In the genomic region with DNA sequence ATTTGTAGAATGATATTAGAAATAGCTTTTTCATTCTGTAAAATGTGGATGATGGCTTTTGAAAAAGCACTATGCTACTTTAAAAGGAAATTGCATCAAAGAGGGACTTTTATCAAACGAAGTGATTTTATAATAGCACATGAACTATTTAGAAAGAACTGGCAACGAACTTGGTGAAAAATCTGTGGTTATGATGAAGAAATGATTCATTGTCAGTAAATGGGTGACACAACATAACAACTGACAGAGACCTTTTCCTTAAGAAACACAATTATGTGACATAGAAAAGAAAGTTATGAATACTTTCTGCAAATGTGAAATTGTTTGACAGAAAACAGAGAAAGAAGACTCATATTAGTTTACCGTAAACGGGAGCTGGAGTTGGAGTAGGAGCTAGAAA, we compare ENCODE assay signal across 26 cellular contexts.
"Had no signal": no experiment of that assay in that cellular context is flagged by ENCODE, and none has a peak within 500 bp of the region (broad histone marks: within the 10 kb centered on the region; RNA-seq: fewer than 3 reads in every experiment).

No MANE protein-coding gene starts in this region.

- H3K4me1 ChIP-seq: esophagus squamous epithelium, left lung, transverse colon had no signal

- DNase-seq: activated CD4-positive, alpha-beta T cell treated with anti-CD3 and anti-CD28 coated beads, Interleukin-2, amount 10 ng/mL, durations not matched to agents 7 days and 5 days; activated CD4-positive, CD25-positive, alpha-beta regulatory T cell; activated CD8-positive, alpha-beta T cell treated with anti-CD3 and anti-CD28 coated beads, Interleukin-2, amount 10 ng/mL, durations not matched to agents 7 days and 5 days; activated naive CD4-positive, alpha-beta T cell treated with anti-CD3 and anti-CD28 coated beads for 36 hours; activated naive CD8-positive, alpha-beta T cell treated with anti-CD3 and anti-CD28 coated beads, Interleukin-2, amount 10 ng/mL, durations not matched to agents 7 days and 5 days; activated T-cell treated with anti-CD3 and anti-CD28 coated beads, Interleukin-2, amount 50 U/mL, for 24 hours; amygdala; cerebellar nuclear complex; esophagus squamous epithelium; foreskin melanocyte; immature natural killer cell; kidney glomerular epithelial cell; left lung; naive thymus-derived CD4-positive, alpha-beta T cell; occipital lobe; stimulated activated CD4-positive, alpha-beta T cell treated with anti-CD3 and anti-CD28 coated beads, Interleukin-15, amount 100 ng/mL, for 24 hours; stimulated activated CD8-positive, alpha-beta memory T cell treated with anti-CD3 and anti-CD28 coated beads, Interleukin-4, amount 100 ng/mL, for 48 hours; stimulated activated naive B cell treated with anti-CD40 and anti-IgM and Interleukin-4, amounts not matched to agents 10 μg/mL and 1 μg/mL and 100 μg/mL, for 72 hours; T1000; transverse colon had no signal

- ATAC-seq: activated CD8-positive, alpha-beta T cell treated with anti-CD3 and anti-CD28 coated beads, Interleukin-2, amount 10 ng/mL, durations not matched to agents 7 days and 5 days; left lung; naive thymus-derived CD4-positive, alpha-beta T cell; sciatic nerve; stimulated activated naive B cell treated with anti-CD40 and anti-IgM and Interleukin-4, amounts not matched to agents 10 μg/mL and 1 μg/mL and 100 μg/mL, for 72 hours had no signal

- H3K27me3 ChIP-seq: esophagus squamous epithelium, left lung, transverse colon had no signal

- H3K4me1 Mint-ChIP-seq: immature natural killer cell had no signal

- H3K9me3 ChIP-seq: esophagus squamous epithelium, left lung, transverse colon had no signal

- H3K36me3 Mint-ChIP-seq: immature natural killer cell; stimulated activated naive B cell treated with anti-CD40 and anti-IgM and Interleukin-4, amounts not matched to agents 10 μg/mL and 1 μg/mL and 100 μg/mL, for 72 hours had no signal

- H3K27me3 Mint-ChIP-seq: activated CD4-positive, alpha-beta T cell treated with anti-CD3 and anti-CD28 coated beads, Interleukin-2, amount 10 ng/mL, durations not matched to agents 7 days and 5 days; activated naive CD8-positive, alpha-beta T cell treated with anti-CD3 and anti-CD28 coated beads, Interleukin-2, amount 10 ng/mL, durations not matched to agents 7 days and 5 days; activated T-cell treated with anti-CD3 and anti-CD28 coated beads, Interleukin-2, amount 50 U/mL, for 24 hours; naive thymus-derived CD4-positive, alpha-beta T cell had no signal

- H3K9me3 Mint-ChIP-seq: activated naive CD4-positive, alpha-beta T cell treated with anti-CD3 and anti-CD28 coated beads for 36 hours; activated T-cell treated with anti-CD3 and anti-CD28 coated beads, Interleukin-2, amount 50 U/mL, for 24 hours; neural crest cell had no signal

- H3K4me3 Mint-ChIP-seq: activated CD4-positive, alpha-beta T cell treated with anti-CD3 and anti-CD28 coated beads, Interleukin-2, amount 10 ng/mL, durations not matched to agents 7 days and 5 days; activated CD8-positive, alpha-beta T cell treated with anti-CD3 and anti-CD28 coated beads, Interleukin-2, amount 10 ng/mL, durations not matched to agents 7 days and 5 days; activated naive CD4-positive, alpha-beta T cell treated with anti-CD3 and anti-CD28 coated beads for 36 hours; activated naive CD8-positive, alpha-beta T cell treated with anti-CD3 and anti-CD28 coated beads, Interleukin-2, amount 10 ng/mL, durations not matched to agents 7 days and 5 days; activated T-cell treated with anti-CD3 and anti-CD28 coated beads, Interleukin-2, amount 50 U/mL, for 24 hours; immature natural killer cell; naive thymus-derived CD4-positive, alpha-beta T cell; neural crest cell; stimulated activated naive B cell treated with anti-CD40 and anti-IgM and Interleukin-4, amounts not matched to agents 10 μg/mL and 1 μg/mL and 100 μg/mL, for 72 hours; T-helper 1 cell treated with Interleukin-12 subunit alpha and Interleukin-12 subunit beta and Interleukin-4 antibody, amounts not matched to agents 30 μg/mL and 1 μg/mL, for 36 hours had no signal

- H3K4me3 ChIP-seq: coronary artery, esophagus squamous epithelium, left lung, lung, smooth muscle cell, transverse colon had no signal

- H3K27ac Mint-ChIP-seq: activated CD4-positive, alpha-beta T cell treated with anti-CD3 and anti-CD28 coated beads, Interleukin-2, amount 10 ng/mL, durations not matched to agents 7 days and 5 days; activated CD8-positive, alpha-beta T cell treated with anti-CD3 and anti-CD28 coated beads, Interleukin-2, amount 10 ng/mL, durations not matched to agents 7 days and 5 days; activated naive CD4-positive, alpha-beta T cell treated with anti-CD3 and anti-CD28 coated beads for 36 hours; activated naive CD8-positive, alpha-beta T cell treated with anti-CD3 and anti-CD28 coated beads, Interleukin-2, amount 10 ng/mL, durations not matched to agents 7 days and 5 days; activated T-cell treated with anti-CD3 and anti-CD28 coated beads, Interleukin-2, amount 50 U/mL, for 24 hours; immature natural killer cell; naive thymus-derived CD4-positive, alpha-beta T cell; stimulated activated naive B cell treated with anti-CD40 and anti-IgM and Interleukin-4, amounts not matched to agents 10 μg/mL and 1 μg/mL and 100 μg/mL, for 72 hours; T-helper 1 cell treated with Interleukin-12 subunit alpha and Interleukin-12 subunit beta and Interleukin-4 antibody, amounts not matched to agents 30 μg/mL and 1 μg/mL, for 36 hours had no signal

- H3K27ac ChIP-seq: coronary artery, esophagus squamous epithelium, left lung, transverse colon had no signal

- H3K36me3 ChIP-seq: esophagus squamous epithelium, left lung, transverse colon had no signal
